In genomic region chr1:45751039-45751838, GRCh38 we compare ENCODE assay signal across 2 cellular contexts.
A peak's percentile ranks its signal among the peaks of the same experiment; 100 is the strongest.
TF ChIP-seq lines count a peak whose summit lies in the region.

No MANE protein-coding gene starts in this region.

TF ChIP-seq in WTC11, 78 proteins besides CTCF, POLR2A, EP300 and RAD21:
- 0 out of 2 replicates have a peak, but pooled peaks have one; percentile 8 for TF ChIP-seq PREB (CRISPR knock-in tag; IDR thresholded peaks at IDR 0.05; ENCODE audit: borderline replicate concordance)

TF ChIP-seq in GM12878, 131 proteins besides CTCF, POLR2A, EP300 and RAD21:
- 0 out of 2 replicates have a peak, but pooled peaks have one; percentile 21 for TF ChIP-seq HDGF (IDR thresholded peaks at IDR 0.05)
- 0 out of 2 replicates have a peak, but pooled peaks have one; percentile 10 for TF ChIP-seq MLLT1 (IDR thresholded peaks at IDR 0.05)
- peak; percentile 11 for TF ChIP-seq SKIL (IDR thresholded peaks at IDR 0.05; ENCODE audit: low read depth, poor library complexity, severe bottlenecking)
- peak; percentile 55; the same call in 1 of the 2 replicates for TF ChIP-seq ZBTB40 (IDR thresholded peaks at IDR 0.05; ENCODE audit: borderline replicate concordance)
- TF ChIP-seq ESRRA (IDR thresholded peaks at IDR 0.05; ENCODE audit: low read length) = 0 out of 2 replicates have a peak, but pooled peaks have one; percentile 38
TF ChIP-seq in GM12878: peak in this region for 5; not testable (repeated sequence) for 126.
